Comparison of ENCODE assay signal across 13 cellular contexts in genomic region chr7:45160374-45160773, GRCh38. TPM values are rescaled to one million over a fixed set of nuclear protein-coding genes. Genes with fewer than 3 reads are reported as not detected.
A peak's percentile ranks its signal among the peaks of the same experiment; 100 is the strongest.
DNase-seq lines count a peak whose midpoint lies in the region; ATAC-seq and TF ChIP-seq lines count a peak whose summit lies in the region.
"Had no signal": no experiment of that assay in that cellular context is flagged by ENCODE, and none has a peak within 500 bp of the region (broad histone marks: within the 10 kb centered on the region; RNA-seq: fewer than 3 reads in every experiment).

No MANE protein-coding gene starts in this region.

- no peaks in the 10 kb centered on the region for H4K20me1 ChIP-seq in BLaER1 treated with 17β-estradiol and CSF1 and Interleukin-3, amounts not matched to agents 10 nM and 100 nM

- no peak for TF ChIP-seq POLR2A in GM18505 (IDR thresholded peaks at IDR 0.05; ENCODE audit: borderline replicate concordance, extremely low read depth, insufficient read depth, insufficient read length)

- peaks cover 17 to 30% (median 19%) of the 10 kb centered on the region in 11 experiments for H3K9me3 ChIP-seq in BLaER1 treated with 17β-estradiol and CSF1 and Interleukin-3, amounts not matched to agents 10 nM and 100 nM (replicated peaks in 1 of 11)

- H3K27ac ChIP-seq in BLaER1 treated with 17β-estradiol and CSF1 and Interleukin-3, amounts not matched to agents 10 nM and 100 nM = peak overlapping the region in 9 of 11 experiments; percentile 38 to 79 (median 74); a peak in 16 of 22 replicates
- H3K27ac ChIP-seq: C4-2B had no signal

- peaks cover 17 to 44% (median 29%) of the 10 kb centered on the region in 10 experiments for H3K4me1 ChIP-seq in BLaER1 treated with 17β-estradiol and CSF1 and Interleukin-3, amounts not matched to agents 10 nM and 100 nM

- H3K4me3 ChIP-seq in BLaER1 treated with 17β-estradiol and CSF1 and Interleukin-3, amounts not matched to agents 10 nM and 100 nM = no peak overlapping the region; a peak in 1 of 20 replicates

- H3K9ac ChIP-seq in BLaER1 treated with 17β-estradiol and CSF1 and Interleukin-3, amounts not matched to agents 10 nM and 100 nM = peak overlapping the region in 8 of 11 experiments; percentile 22 to 62 (median 50); a peak in 12 of 22 replicates

- DNase-seq in inferior parietal cortex (ENCODE audit: extremely low spot score) (peak; percentile 15), NCI-H69 (lab: John Stamatoyannopoulos, UW) (no peak), ureter (ENCODE audit: low spot score) (no peak), sciatic nerve (ENCODE audit: low spot score) (no peak)
- DNase-seq: NCI-H1105 treated with DMSO at 0.1 percent for 48 hours; stimulated activated naive CD4-positive, alpha-beta T cell treated with Interleukin-2 at 50 U/mL for 16 hours; T1000 had no signal

- no peaks in the 10 kb centered on the region for H3K36me3 ChIP-seq in BLaER1 treated with 17β-estradiol and CSF1 and Interleukin-3, amounts not matched to agents 10 nM and 100 nM

- peak overlapping the region; percentile 61 to 86 (median 81) for H3K4me2 ChIP-seq in BLaER1 treated with 17β-estradiol and CSF1 and Interleukin-3, amounts not matched to agents 10 nM and 100 nM

- ATAC-seq in GM18909 (IDR thresholded peaks at IDR 0.05; ENCODE audit: poor library complexity, unreplicated experiment) = peak; percentile 53
- peak; percentile 43 for ATAC-seq in HG03139 (IDR thresholded peaks at IDR 0.05; ENCODE audit: unreplicated experiment)
- ATAC-seq in sciatic nerve = no peak
- ATAC-seq in GM18505 (IDR thresholded peaks at IDR 0.05; ENCODE audit: unreplicated experiment) = no peak
- ATAC-seq: naive thymus-derived CD8-positive, alpha-beta T cell had no signal

- peaks cover 33 to 42% (median 36%) of the 10 kb centered on the region in 11 experiments for H3K27me3 ChIP-seq in BLaER1 treated with 17β-estradiol and CSF1 and Interleukin-3, amounts not matched to agents 10 nM and 100 nM

- intact Hi-C loops in sciatic nerve (cut with DNase I) = no loop called here

RNA-seq across cellular contexts. Expression of gene RAMP3, which starts 2.8 kb away (rescaled TPM):
- total RNA-seq in ureter = 47.2 TPM
- total RNA-seq in sciatic nerve = 59.6 TPM
- total RNA-seq: naive thymus-derived CD8-positive, alpha-beta T cell had no signal

RNA-seq across cellular contexts. Expression of gene TBRG4, which starts 48.9 kb away (rescaled TPM):
- 89.4 TPM for total RNA-seq in ureter
- total RNA-seq in sciatic nerve = 39.5 TPM

Comparison
In these comparisons a context has a peak if more than half of its experiments do, and no peak if none do; other contexts are left out.
1. ATAC-seq: peak in GM18909 (single experiment) and HG03139 (single experiment); none in sciatic nerve (single experiment) and GM18505 (single experiment).